8 cellular contexts compared by ENCODE assay signal in genomic region chrX:46561931-46562721, GRCh38. TPM values are rescaled to one million over a fixed set of nuclear protein-coding genes. Genes with fewer than 3 reads are reported as not detected.
A peak's percentile ranks its signal among the peaks of the same experiment; 100 is the strongest.
DNase-seq lines count a peak whose midpoint lies in the region; ATAC-seq and TF ChIP-seq lines count a peak whose summit lies in the region.

No MANE protein-coding gene starts in this region.

- DNase-seq in Ammon's horn (ENCODE audit: low spot score): peak; percentile 12
- peak; percentile 61 for DNase-seq in SIG-M5 (lab: John Stamatoyannopoulos, UW)
- DNase-seq in natural killer cell: no peak
- DNase-seq in NCI-H1930 (lab: John Stamatoyannopoulos, UW): no peak
- DNase-seq in stimulated activated CD4-positive, alpha-beta T cell treated with anti-CD3 and anti-CD28 coated beads, Interleukin-4, amount 100 ng/mL, for 4 hours: no peak
- DNase-seq in HPDE6-E6E7 (ENCODE audit: extremely low spot score): no peak

- intact Hi-C loops in natural killer cell (cut with micrococcal nuclease): no loop called here

- TF ChIP-seq CTCF in natural killer cell (IDR thresholded peaks at IDR 0.05): no peak

- no peaks in the 10 kb centered on the region for H3K36me3 Mint-ChIP-seq in natural killer cell

- peaks cover 0 to 7% of the 10 kb centered on the region in 2 donors for H3K27me3 Mint-ChIP-seq in natural killer cell (ENCODE audit: low read depth in 2 of 2)

- H3K9me3 Mint-ChIP-seq in natural killer cell: no peaks in the 10 kb centered on the region

- H3K27ac Mint-ChIP-seq in natural killer cell: peak overlapping the region; percentile 9 to 82

- H3K4me1 Mint-ChIP-seq in natural killer cell: peaks cover 16% of the 10 kb centered on the region in 2 donors

- peak; percentile 99 for ATAC-seq in GM19023 (IDR thresholded peaks at IDR 0.05; ENCODE audit: unreplicated experiment)
- peak; percentile 97 for ATAC-seq in HG03064 (IDR thresholded peaks at IDR 0.05; ENCODE audit: low read depth, unreplicated experiment)
- ATAC-seq in natural killer cell: peak; percentile 70 to 87 (median 85)

- H3K4me3 Mint-ChIP-seq in natural killer cell: peak overlapping the region; percentile 35

RNA-seq across cellular contexts. Expression of gene CHST7, which starts 11.4 kb away (rescaled TPM):
- total RNA-seq in natural killer cell: 10 to 100 TPM in 2 of 3 donors, 1 to 10 TPM in 1; 8.7 to 15.9 (median 11.8) TPM

RNA-seq across cellular contexts. Expression of gene ZNF674, which starts 16.9 kb away (rescaled TPM):
- 1 to 10 TPM; 2.5 to 5.3 (median 3.4) TPM for total RNA-seq in natural killer cell

Comparison
In these comparisons a context has a peak if more than half of its experiments do, and no peak if none do; other contexts are left out.
1. DNase-seq: peak in Ammon's horn (single experiment) and SIG-M5 (single experiment); none in natural killer cell (single experiment), NCI-H1930 (0 of 2), stimulated activated CD4-positive, alpha-beta T cell treated with anti-CD3 and anti-CD28 coated beads, Interleukin-4, amount 100 ng/mL, for 4 hours (0 of 2) and HPDE6-E6E7 (single experiment).
2. Peak in every context shown above with its lines, with median percentiles within 50 percentile points of each other: ATAC-seq.